In genomic region chr1:26994772-26995625, GRCh38 we compare ENCODE assay signal across 9 cellular contexts. TPM values are rescaled to one million over a fixed set of nuclear protein-coding genes. Genes with fewer than 3 reads are reported as not detected.
DNase-seq lines count a peak whose midpoint lies in the region; ATAC-seq and TF ChIP-seq lines count a peak whose summit lies in the region.
"Had no signal": no experiment of that assay in that cellular context is flagged by ENCODE, and none has a peak within 500 bp of the region (broad histone marks: within the 10 kb centered on the region; RNA-seq: fewer than 3 reads in every experiment).

No MANE protein-coding gene starts in this region.

- peak; percentile 37 to 55 (median 45) for DNase-seq in NCI-H1417 (lab: John Stamatoyannopoulos, UW)
- DNase-seq in NCI-H1417 treated with DMSO at 0.1 percent for 48 hours (lab: John Stamatoyannopoulos, UW): no peak
- no peak for DNase-seq in Peyer's patch
- DNase-seq in fibroblast of pulmonary artery (ENCODE audit: low read depth): no peak
- no peak for DNase-seq in gastrocnemius medialis
- no peak for DNase-seq in iPS-NIHi7 (ENCODE audit: extremely low spot score)
- DNase-seq in SKM-1 treated with dmso at 0.1 percent for 144 hours (lab: John Stamatoyannopoulos, UW; ENCODE audit: unreplicated experiment): no peak
- DNase-seq in effector CD4-positive, alpha-beta T cell: no peak

- TF ChIP-seq POLR2A in Peyer's patch (IDR thresholded peaks at IDR 0.05) (no peak), gastrocnemius medialis (IDR thresholded peaks at IDR 0.05) (no peak)

- peak overlapping the region in 1 of 4 donors; percentile 6 for H3K27ac ChIP-seq in Peyer's patch
- H3K27ac ChIP-seq in gastrocnemius medialis: peak overlapping the region in 3 of 4 donors; percentile 29 to 58 (median 53)

- TF ChIP-seq CTCF in Peyer's patch (IDR thresholded peaks at IDR 0.05): no peak
- no peak for TF ChIP-seq CTCF in fibroblast of pulmonary artery (IDR thresholded peaks at IDR 0.05; ENCODE audit: low read length, missing control alignments)
- no peak for TF ChIP-seq CTCF in gastrocnemius medialis (IDR thresholded peaks at IDR 0.05 in 4 of 5, conservative IDR thresholded peaks at IDR 0.05 in 1 of 5)

- in situ Hi-C loops in gastrocnemius medialis (cut with MboI; ENCODE audit: low sequenced_read_pairs in 4 of 4): loop anchor here in 3 of 4 donors (5.0 to 10.0 kb wide), 2 partner anchors 100 to 102 kb away; no protein-coding TSS in a partner anchor

- H3K9me3 ChIP-seq in Peyer's patch (no peaks in the 10 kb centered on the region), gastrocnemius medialis (no peaks in the 10 kb centered on the region)

- peaks cover 0 to 39% (median 8%) of the 10 kb centered on the region in 4 donors for H3K4me1 ChIP-seq in Peyer's patch
- peaks cover 12 to 25% of the 10 kb centered on the region in 2 donors for H3K4me1 ChIP-seq in gastrocnemius medialis

- H3K4me3 ChIP-seq in Peyer's patch (peak overlapping the region; percentile 42 to 85 (median 67)), fibroblast of pulmonary artery (replicated peaks; ENCODE audit: low read depth, low read length) (peak overlapping the region; percentile 71), gastrocnemius medialis (peak overlapping the region; percentile 41 to 68 (median 53))

- intact Hi-C loops in gastrocnemius medialis (cut with DNase I; ENCODE audit: low total_unique reads): loop anchor here (5.0 kb wide), 1 partner anchor 37 kb away; no protein-coding TSS in a partner anchor

- H3K27me3 ChIP-seq in Peyer's patch (peaks cover 0 to 7% of the 10 kb centered on the region in 2 donors), gastrocnemius medialis (peaks cover 23 to 38% (median 36%) of the 10 kb centered on the region in 3 donors)

- H3K36me3 ChIP-seq in Peyer's patch (no peaks in the 10 kb centered on the region), gastrocnemius medialis (no peaks in the 10 kb centered on the region)

- no peak for ATAC-seq in gastrocnemius medialis

RNA-seq across cellular contexts. Expression of gene TRNP1, which starts 1.5 kb away (rescaled TPM):
- total RNA-seq in Peyer's patch (10 to 100 TPM in 1 of 4 donors, 1 to 10 TPM in 2, not detected in 1; 1.9 to 12.2 (median 3.2) TPM), gastrocnemius medialis (1 to 10 TPM; 1.2 to 5.1 (median 2.0) TPM)

RNA-seq across cellular contexts. Expression of gene TENT5B, which starts 17.7 kb away (rescaled TPM):
- total RNA-seq in Peyer's patch (1 to 10 TPM in 1 of 4 donors, under 1 TPM in 2, not detected in 1; 0.70 to 5.1 (median 0.80) TPM), gastrocnemius medialis (1 to 10 TPM in 3 of 4 donors, under 1 TPM in 1; 0.53 to 3.3 (median 1.5) TPM)

RNA-seq across cellular contexts. Expression of gene KDF1, which starts 34.7 kb away (rescaled TPM):
- total RNA-seq in Peyer's patch: 10 to 100 TPM; 13.2 to 40.1 (median 31.8) TPM
- under 1 TPM in 1 of 4 donors, not detected in 3; 0.15 TPM for total RNA-seq in gastrocnemius medialis
- total RNA-seq: lung microvascular endothelial cell had no signal

Comparison
In these comparisons a context has a peak if more than half of its experiments do, and no peak if none do; other contexts are left out.
1. DNase-seq: peak in NCI-H1417 (3 of 3); none in NCI-H1417 treated with DMSO at 0.1 percent for 48 hours (single experiment), Peyer's patch (0 of 3), fibroblast of pulmonary artery (single experiment), gastrocnemius medialis (0 of 2), iPS-NIHi7 (single experiment), SKM-1 treated with dmso at 0.1 percent for 144 hours (single experiment) and effector CD4-positive, alpha-beta T cell (single experiment).
2. RNA of gene KDF1, which starts 34.7 kb away (total RNA-seq): 13.2 to 40.1 TPM in Peyer's patch; 0.15 TPM in gastrocnemius medialis; every median in the first group is over 10 times any median in the second.
3. Peak in every context shown above with its lines, with median percentiles within 50 percentile points of each other: H3K4me3 ChIP-seq.